In genomic region chr18:2821695-2822094, GRCh38 we compare ENCODE assay signal across 2 cellular contexts.
TF ChIP-seq lines count a peak whose summit lies in the region.

No MANE protein-coding gene starts in this region.

TF ChIP-seq in HepG2, 621 proteins besides CTCF, POLR2A, EP300 and RAD21:
- TF ChIP-seq, protein P1, sequence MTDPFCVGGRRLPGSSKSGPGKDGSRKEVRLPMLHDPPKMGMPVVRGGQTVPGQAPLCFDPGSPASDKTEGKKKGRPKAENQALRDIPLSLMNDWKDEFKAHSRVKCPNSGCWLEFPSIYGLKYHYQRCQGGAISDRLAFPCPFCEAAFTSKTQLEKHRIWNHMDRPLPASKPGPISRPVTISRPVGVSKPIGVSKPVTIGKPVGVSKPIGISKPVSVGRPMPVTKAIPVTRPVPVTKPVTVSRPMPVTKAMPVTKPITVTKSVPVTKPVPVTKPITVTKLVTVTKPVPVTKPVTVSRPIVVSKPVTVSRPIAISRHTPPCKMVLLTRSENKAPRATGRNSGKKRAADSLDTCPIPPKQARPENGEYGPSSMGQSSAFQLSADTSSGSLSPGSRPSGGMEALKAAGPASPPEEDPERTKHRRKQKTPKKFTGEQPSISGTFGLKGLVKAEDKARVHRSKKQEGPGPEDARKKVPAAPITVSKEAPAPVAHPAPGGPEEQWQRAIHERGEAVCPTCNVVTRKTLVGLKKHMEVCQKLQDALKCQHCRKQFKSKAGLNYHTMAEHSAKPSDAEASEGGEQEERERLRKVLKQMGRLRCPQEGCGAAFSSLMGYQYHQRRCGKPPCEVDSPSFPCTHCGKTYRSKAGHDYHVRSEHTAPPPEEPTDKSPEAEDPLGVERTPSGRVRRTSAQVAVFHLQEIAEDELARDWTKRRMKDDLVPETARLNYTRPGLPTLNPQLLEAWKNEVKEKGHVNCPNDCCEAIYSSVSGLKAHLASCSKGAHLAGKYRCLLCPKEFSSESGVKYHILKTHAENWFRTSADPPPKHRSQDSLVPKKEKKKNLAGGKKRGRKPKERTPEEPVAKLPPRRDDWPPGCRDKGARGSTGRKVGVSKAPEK (CRISPR knock-in tag; IDR thresholded peaks at IDR 0.05; ENCODE audit: borderline replicate concordance) = no peak
- peak; percentile 46; the same call in 1 of the 2 replicates for TF ChIP-seq ZNF501 (CRISPR knock-in tag; IDR thresholded peaks at IDR 0.05)
- TF ChIP-seq STAG1 (CRISPR knock-in tag; IDR thresholded peaks at IDR 0.05) = peak; percentile 34

TF ChIP-seq in K562, 482 proteins besides CTCF, POLR2A, EP300 and RAD21:
- TF ChIP-seq CAMTA2 (CRISPR knock-in tag; conservative IDR thresholded peaks at IDR 0.05) = no peak
- TF ChIP-seq STAT5A (IDR thresholded peaks at IDR 0.05; ENCODE audit: borderline replicate concordance, low read length) = no peak
- TF ChIP-seq, protein P2, sequence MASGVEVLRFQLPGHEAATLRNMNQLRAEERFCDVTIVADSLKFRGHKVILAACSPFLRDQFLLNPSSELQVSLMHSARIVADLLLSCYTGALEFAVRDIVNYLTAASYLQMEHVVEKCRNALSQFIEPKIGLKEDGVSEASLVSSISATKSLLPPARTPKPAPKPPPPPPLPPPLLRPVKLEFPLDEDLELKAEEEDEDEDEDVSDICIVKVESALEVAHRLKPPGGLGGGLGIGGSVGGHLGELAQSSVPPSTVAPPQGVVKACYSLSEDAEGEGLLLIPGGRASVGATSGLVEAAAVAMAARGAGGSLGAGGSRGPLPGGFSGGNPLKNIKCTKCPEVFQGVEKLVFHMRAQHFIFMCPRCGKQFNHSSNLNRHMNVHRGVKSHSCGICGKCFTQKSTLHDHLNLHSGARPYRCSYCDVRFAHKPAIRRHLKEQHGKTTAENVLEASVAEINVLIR (CRISPR knock-in tag; IDR thresholded peaks at IDR 0.05) = no peak
- no peak for TF ChIP-seq RFX1 (IDR thresholded peaks at IDR 0.05)
- no peak for TF ChIP-seq MCM5 (IDR thresholded peaks at IDR 0.05; ENCODE audit: low read depth)
- TF ChIP-seq, protein P3, sequence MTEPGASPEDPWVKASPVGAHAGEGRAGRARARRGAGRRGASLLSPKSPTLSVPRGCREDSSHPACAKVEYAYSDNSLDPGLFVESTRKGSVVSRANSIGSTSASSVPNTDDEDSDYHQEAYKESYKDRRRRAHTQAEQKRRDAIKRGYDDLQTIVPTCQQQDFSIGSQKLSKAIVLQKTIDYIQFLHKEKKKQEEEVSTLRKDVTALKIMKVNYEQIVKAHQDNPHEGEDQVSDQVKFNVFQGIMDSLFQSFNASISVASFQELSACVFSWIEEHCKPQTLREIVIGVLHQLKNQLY (CRISPR knock-in tag; conservative IDR thresholded peaks at IDR 0.05) = no peak
- TF ChIP-seq IRF2 (CRISPR knock-in tag; IDR thresholded peaks at IDR 0.05) = no peak
- TF ChIP-seq ZNF609 (CRISPR knock-in tag; IDR thresholded peaks at IDR 0.05; ENCODE audit: borderline replicate concordance) = no peak
- no peak for TF ChIP-seq SNRNP70 (optimal IDR thresholded peaks at IDR 0.05; ENCODE audit: low read depth, low read length)
- TF ChIP-seq CSDE1 (IDR thresholded peaks at IDR 0.05) = no peak
- TF ChIP-seq, protein P4, sequence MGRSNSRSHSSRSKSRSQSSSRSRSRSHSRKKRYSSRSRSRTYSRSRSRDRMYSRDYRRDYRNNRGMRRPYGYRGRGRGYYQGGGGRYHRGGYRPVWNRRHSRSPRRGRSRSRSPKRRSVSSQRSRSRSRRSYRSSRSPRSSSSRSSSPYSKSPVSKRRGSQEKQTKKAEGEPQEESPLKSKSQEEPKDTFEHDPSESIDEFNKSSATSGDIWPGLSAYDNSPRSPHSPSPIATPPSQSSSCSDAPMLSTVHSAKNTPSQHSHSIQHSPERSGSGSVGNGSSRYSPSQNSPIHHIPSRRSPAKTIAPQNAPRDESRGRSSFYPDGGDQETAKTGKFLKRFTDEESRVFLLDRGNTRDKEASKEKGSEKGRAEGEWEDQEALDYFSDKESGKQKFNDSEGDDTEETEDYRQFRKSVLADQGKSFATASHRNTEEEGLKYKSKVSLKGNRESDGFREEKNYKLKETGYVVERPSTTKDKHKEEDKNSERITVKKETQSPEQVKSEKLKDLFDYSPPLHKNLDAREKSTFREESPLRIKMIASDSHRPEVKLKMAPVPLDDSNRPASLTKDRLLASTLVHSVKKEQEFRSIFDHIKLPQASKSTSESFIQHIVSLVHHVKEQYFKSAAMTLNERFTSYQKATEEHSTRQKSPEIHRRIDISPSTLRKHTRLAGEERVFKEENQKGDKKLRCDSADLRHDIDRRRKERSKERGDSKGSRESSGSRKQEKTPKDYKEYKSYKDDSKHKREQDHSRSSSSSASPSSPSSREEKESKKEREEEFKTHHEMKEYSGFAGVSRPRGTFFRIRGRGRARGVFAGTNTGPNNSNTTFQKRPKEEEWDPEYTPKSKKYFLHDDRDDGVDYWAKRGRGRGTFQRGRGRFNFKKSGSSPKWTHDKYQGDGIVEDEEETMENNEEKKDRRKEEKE (IDR thresholded peaks at IDR 0.05; ENCODE audit: borderline replicate concordance in 1 of 2, control insufficient read depth in 1 of 2, low read depth in 2 of 2, low read length in 1 of 2) = no peak
- TF ChIP-seq SMAD2 (IDR thresholded peaks at IDR 0.05; ENCODE audit: low read depth, low read length) = no peak
- no peak for TF ChIP-seq SMARCA5 (IDR thresholded peaks at IDR 0.05)
- no peak for TF ChIP-seq HDAC2 (IDR thresholded peaks at IDR 0.05)
